ENCODE assay signal across 8 cellular contexts in the genomic region with DNA sequence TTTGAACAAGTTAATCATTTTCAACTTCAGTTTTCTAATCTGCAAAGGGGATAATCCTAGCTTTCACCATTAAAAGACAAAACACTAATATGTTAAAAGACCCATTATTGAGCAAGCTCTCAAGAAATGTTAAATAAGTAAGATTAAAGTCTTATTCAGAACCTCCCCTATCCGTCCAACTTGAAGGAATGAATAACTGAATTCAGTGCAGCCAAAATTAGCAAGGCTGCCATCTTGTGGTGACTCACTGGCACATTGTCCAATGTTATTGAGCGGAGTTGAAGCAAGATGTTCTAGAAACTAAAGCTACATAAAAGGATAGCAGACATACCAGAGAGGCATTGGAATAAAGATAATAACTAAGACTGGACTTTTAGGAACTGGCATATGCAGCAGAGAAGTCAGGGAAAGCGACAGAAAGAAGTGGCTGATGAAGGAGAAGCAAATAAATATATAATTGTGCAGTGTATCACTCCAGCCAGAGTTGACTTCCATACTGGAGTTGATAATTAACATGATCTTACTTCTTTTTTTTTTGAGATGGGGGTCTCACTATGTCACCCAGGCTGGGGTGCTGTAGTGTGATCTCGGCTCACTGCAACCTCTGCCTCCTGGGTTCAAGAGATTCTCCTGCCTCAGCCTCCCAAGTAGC. TPM values are rescaled to one million over a fixed set of nuclear protein-coding genes. Genes with fewer than 3 reads are reported as not detected.
DNase-seq lines count a peak whose midpoint lies in the region; ATAC-seq, FAIRE-seq and TF ChIP-seq lines count a peak whose summit lies in the region.

No MANE protein-coding gene starts in this region.

- H3K36me3 ChIP-seq in body of pancreas (replicated peaks in 1 of 2; ENCODE audit: insufficient read depth in 1 of 2, low read depth in 2 of 2): no peaks in the 10 kb centered on the region
- H3K36me3 ChIP-seq in keratinocyte (ENCODE audit: control insufficient read depth in 2 of 2, extremely low read depth in 1 of 2, insufficient read depth in 2 of 2, low read length in 2 of 2): no peaks in the 10 kb centered on the region

- H3K27me3 ChIP-seq in body of pancreas (no peaks in the 10 kb centered on the region), keratinocyte (ENCODE audit: control insufficient read depth, extremely low read depth, insufficient read depth, low read length) (no peaks in the 10 kb centered on the region)

- ATAC-seq in body of pancreas (peak; percentile 50), HG02763 (IDR thresholded peaks at IDR 0.05; ENCODE audit: unreplicated experiment) (no peak)

- no peaks in the 10 kb centered on the region for H4K20me1 ChIP-seq in keratinocyte (ENCODE audit: control insufficient read depth, extremely low read depth, insufficient read depth, low read length)

- TF ChIP-seq CTCF in body of pancreas (IDR thresholded peaks at IDR 0.05) (peak; percentile 45 to 64 (median 49)), keratinocyte (optimal IDR thresholded peaks at IDR 0.05 in 1 of 3, IDR thresholded peaks at IDR 0.05 in 1 of 3, conservative IDR thresholded peaks at IDR 0.05 in 1 of 3; ENCODE audit: extremely low read depth in 1 of 3, insufficient read depth in 2 of 3, low read length in 3 of 3) (peak; percentile 20 to 80 (median 63))

- peak overlapping the region; percentile 58 for H2AFZ ChIP-seq in keratinocyte (ENCODE audit: control insufficient read depth, low read length)

- no peak for TF ChIP-seq POLR2A in body of pancreas (IDR thresholded peaks at IDR 0.05)

- intact Hi-C loops in body of pancreas (cut with DNase I): no loop called here

- H3K27ac ChIP-seq in body of pancreas (no peak overlapping the region), keratinocyte (ENCODE audit: control insufficient read depth, insufficient read depth, low read length) (no peak overlapping the region)

- H3K9me3 ChIP-seq in body of pancreas: no peaks in the 10 kb centered on the region
- H3K9me3 ChIP-seq in keratinocyte (ENCODE audit: control insufficient read depth, low read depth, low read length): no peaks in the 10 kb centered on the region

- WGBS in body of pancreas, 2 donors: 43 to 48% methylated on average over 4 of the region's 4 CpGs

- dilution Hi-C loops in keratinocyte (cut with MboI; ENCODE audit: extremely low pct_ligation_motif_present, low sequenced_read_pairs): no loop called here

- H3K79me2 ChIP-seq in keratinocyte (ENCODE audit: control insufficient read depth, insufficient read depth, low read length): no peaks in the 10 kb centered on the region

- H3K4me3 ChIP-seq in body of pancreas (no peak overlapping the region), keratinocyte (ENCODE audit: control insufficient read depth in 2 of 3, extremely low read depth in 1 of 3, insufficient read depth in 2 of 3, low read depth in 1 of 3, low read length in 3 of 3) (no peak overlapping the region)

- peak; percentile 68 for FAIRE-seq in keratinocyte (lab: Jason Lieb, UNC)

- H3K4me2 ChIP-seq in keratinocyte (ENCODE audit: control insufficient read depth, extremely low read depth, insufficient read depth, low read depth, low read length): no peak overlapping the region

- DNase-seq in NCI-H2081 (lab: John Stamatoyannopoulos, UW) (peak; percentile 21 to 66), NCI-H2081 treated with DMSO at 0.1 percent for 48 hours (lab: John Stamatoyannopoulos, UW) (no peak), MV-4-11 (lab: John Stamatoyannopoulos, UW) (peak; percentile 64), SW480 (ENCODE audit: low spot score) (peak; percentile 39), body of pancreas (peak; percentile 57 to 66 (median 62)), keratinocyte (ENCODE audit: low read depth, low spot score) (no peak)
- DNase-seq in stimulated activated CD4-positive, alpha-beta T cell treated with anti-CD3 and anti-CD28 coated beads, TNF-alpha, amount 100 ng/mL, for 4 hours (ENCODE audit: low read depth in 3 of 3): peak in 2 of 3 experiments; percentile 12 to 30

- H3K9ac ChIP-seq in keratinocyte (ENCODE audit: control insufficient read depth, extremely low read depth, insufficient read depth, low read length): no peak overlapping the region

- no peaks in the 10 kb centered on the region for H3K9me1 ChIP-seq in keratinocyte (ENCODE audit: control insufficient read depth, extremely low read depth, insufficient read depth, low read length)

- H3K4me1 ChIP-seq in body of pancreas (peaks cover 20% of the 10 kb centered on the region), keratinocyte (ENCODE audit: control insufficient read depth, extremely low read depth, insufficient read depth, low read length) (peaks cover 30% of the 10 kb centered on the region)

RNA-seq across cellular contexts. Expression of gene CAP1, which starts 8.2 kb away (rescaled TPM):
- 10 to 100 TPM; 60.7 to 66.3 TPM for total RNA-seq in body of pancreas
- polyA plus RNA-seq in keratinocyte: 891 to 1,048 TPM (median 959 TPM) in 3 replicates
- polyA plus RNA-seq in keratinocyte (2011; ENCODE audit: low read depth): 326 TPM
- polyA plus RNA-seq in keratinocyte (2011; cell fraction: cytosol; rRNA removed): 709 and 1,075 TPM in 2 replicates
- 719 and 800 TPM in 2 replicates for polyA plus RNA-seq in keratinocyte (2011; cell fraction: nucleus; rRNA removed)
- polyA plus RNA-seq in keratinocyte (2012; ENCODE audit: low replicate concordance): 341 and 764 TPM in 2 replicates
- 321 to 717 TPM (median 599 TPM) in 3 replicates for polyA minus RNA-seq in keratinocyte
- 500 TPM for polyA minus RNA-seq in keratinocyte (2011; cell fraction: cytosol; rRNA and poly(A)+ RNA removed)
- 428 and 621 TPM in 2 replicates for polyA minus RNA-seq in keratinocyte (2011; cell fraction: nucleus; rRNA and poly(A)+ RNA removed)

Comparison
In these comparisons a context has a peak if more than half of its experiments do, and no peak if none do; other contexts are left out.
1. DNase-seq: peak in NCI-H2081 (2 of 2), MV-4-11 (single experiment), SW480 (single experiment), body of pancreas (4 of 4) and stimulated activated CD4-positive, alpha-beta T cell treated with anti-CD3 and anti-CD28 coated beads, TNF-alpha, amount 100 ng/mL, for 4 hours (2 of 3); none in NCI-H2081 treated with DMSO at 0.1 percent for 48 hours (single experiment) and keratinocyte (single experiment).